Comparison of ENCODE assay signal across 17 cellular contexts in the genomic region with DNA sequence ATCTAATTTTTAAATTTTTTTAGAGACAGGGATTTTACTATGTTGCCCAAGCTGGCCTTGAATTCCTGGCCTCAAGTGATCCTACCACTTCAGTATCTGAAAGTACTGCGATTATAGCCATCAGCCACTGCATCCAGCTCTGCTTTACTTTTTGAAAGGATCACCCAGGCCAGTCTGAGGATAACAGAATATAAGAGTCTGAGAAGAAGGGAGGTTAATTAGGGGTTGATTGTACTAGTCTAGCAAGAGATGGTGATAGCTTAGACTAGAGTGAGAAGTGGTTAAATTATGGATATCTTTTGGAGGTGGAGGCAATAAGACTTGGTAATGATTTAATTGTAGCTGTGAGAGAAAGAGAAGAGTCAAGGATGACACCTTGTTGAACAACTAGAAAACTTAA. TPM values are rescaled to one million over a fixed set of nuclear protein-coding genes. Genes with fewer than 3 reads are reported as not detected.
DNase-seq lines count a peak whose midpoint lies in the region; ATAC-seq and TF ChIP-seq lines count a peak whose summit lies in the region.
"Had no signal": no experiment of that assay in that cellular context is flagged by ENCODE, and none has a peak within 500 bp of the region (broad histone marks: within the 10 kb centered on the region; RNA-seq: fewer than 3 reads in every experiment).

No MANE protein-coding gene starts in this region.

- no peaks in the 10 kb centered on the region for H3K36me3 ChIP-seq in thyroid gland
- H3K36me3 ChIP-seq: BE2C had no signal

- H3K4me3 Mint-ChIP-seq in WTC11 (no peak overlapping the region), memory B cell (no peak overlapping the region)
- H3K4me3 Mint-ChIP-seq: CD4-positive, alpha-beta memory T cell had no signal

- POLR2A ChIA-PET in WTC11 (lab: Charles Lee), result no interaction called here

- peaks cover 21 to 39% of the 10 kb centered on the region in 2 donors for H3K4me1 ChIP-seq in thyroid gland
- H3K4me1 ChIP-seq: BE2C had no signal

- H3K4me3 ChIP-seq in thyroid gland (replicated peaks in 1 of 3), result no peak overlapping the region
- H3K4me3 ChIP-seq in foreskin fibroblast (ENCODE audit: low read depth in 1 of 2, low read length in 2 of 2), result no peak overlapping the region
- H3K4me3 ChIP-seq: A549, GM23248 had no signal

- intact Hi-C loops in thyroid gland (cut with DNase I), result no loop called here

- no peak for TF ChIP-seq POLR2A in thyroid gland (IDR thresholded peaks at IDR 0.05)

- TF ChIP-seq CTCF in WTC11 (IDR thresholded peaks at IDR 0.05) (no peak), thyroid gland (IDR thresholded peaks at IDR 0.05) (no peak), foreskin fibroblast (IDR thresholded peaks at IDR 0.05; ENCODE audit: low read depth, low read length) (no peak)

- H3K27me3 ChIP-seq in thyroid gland, result no peaks in the 10 kb centered on the region
- H3K27me3 ChIP-seq: BE2C had no signal

- H3K27ac Mint-ChIP-seq in WTC11, result peak overlapping the region; percentile 1; the same call in 1 of the 2 replicates
- H3K27ac Mint-ChIP-seq in memory B cell, result peak overlapping the region; percentile 1

- WGBS in thyroid gland, 2 donors, result 58 to 59% methylated on average over 1 of the region's 1 CpG

- H3K9me3 Mint-ChIP-seq in WTC11, result no peaks in the 10 kb centered on the region
- H3K9me3 Mint-ChIP-seq in memory B cell, result no peaks in the 10 kb centered on the region
- H3K9me3 Mint-ChIP-seq: CD4-positive, alpha-beta memory T cell had no signal

- CTCF ChIA-PET in WTC11 (lab: Charles Lee), result no interaction called here

- peaks cover 6% of the 10 kb centered on the region; the same call in 1 of the 2 replicates for H3K36me3 Mint-ChIP-seq in WTC11
- no peaks in the 10 kb centered on the region for H3K36me3 Mint-ChIP-seq in memory B cell

- DNase-seq in NCI-H2227 (lab: John Stamatoyannopoulos, UW; ENCODE audit: unreplicated experiment) (peak; percentile 8), WTC11 (ENCODE audit: low spot score) (no peak), memory B cell (ENCODE audit: low spot score in 2 of 2) (no peak), thyroid gland (no peak), SHP77 (lab: John Stamatoyannopoulos, UW) (no peak), amygdala (lab: John Stamatoyannopoulos, UW) (no peak), foreskin fibroblast (no peak)
- DNase-seq: BE2C; CD4-positive, alpha-beta memory T cell; DMS153; DMS79 treated with DMSO at 0.1 percent for 48 hours; EL; GDM1; GM23248; IMR-90 had no signal

- H3K9me3 ChIP-seq in thyroid gland, result no peaks in the 10 kb centered on the region
- H3K9me3 ChIP-seq: A549, BE2C had no signal

- H3K27me3 Mint-ChIP-seq in WTC11 (ENCODE audit: low read depth), result no peaks in the 10 kb centered on the region
- H3K27me3 Mint-ChIP-seq in memory B cell, result no peaks in the 10 kb centered on the region
- H3K27me3 Mint-ChIP-seq: CD4-positive, alpha-beta memory T cell had no signal

- ATAC-seq in WTC11 (no peak), memory B cell (ENCODE audit: low read depth) (no peak)
- ATAC-seq: A549 had no signal

- H3K4me1 Mint-ChIP-seq in WTC11, result peaks cover 21% of the 10 kb centered on the region
- H3K4me1 Mint-ChIP-seq in memory B cell, result peaks cover 13% of the 10 kb centered on the region

- peak overlapping the region in 2 of 3 donors; percentile 61 to 76 for H3K27ac ChIP-seq in thyroid gland
- H3K27ac ChIP-seq: C4-2B, GM23248 had no signal

TF ChIP-seq in WTC11, 78 proteins besides CTCF, POLR2A, EP300 and RAD21:
- TF ChIP-seq IRF1 (CRISPR knock-in tag; IDR thresholded peaks at IDR 0.05) (no peak), MYBL2 (CRISPR knock-in tag; IDR thresholded peaks at IDR 0.05) (no peak), ERG (CRISPR knock-in tag; IDR thresholded peaks at IDR 0.05) (no peak), TCF7 (CRISPR knock-in tag; IDR thresholded peaks at IDR 0.05; ENCODE audit: low read depth) (no peak), OVOL2 (CRISPR knock-in tag; IDR thresholded peaks at IDR 0.05; ENCODE audit: borderline replicate concordance) (no peak)
- TF ChIP-seq, protein P1, sequence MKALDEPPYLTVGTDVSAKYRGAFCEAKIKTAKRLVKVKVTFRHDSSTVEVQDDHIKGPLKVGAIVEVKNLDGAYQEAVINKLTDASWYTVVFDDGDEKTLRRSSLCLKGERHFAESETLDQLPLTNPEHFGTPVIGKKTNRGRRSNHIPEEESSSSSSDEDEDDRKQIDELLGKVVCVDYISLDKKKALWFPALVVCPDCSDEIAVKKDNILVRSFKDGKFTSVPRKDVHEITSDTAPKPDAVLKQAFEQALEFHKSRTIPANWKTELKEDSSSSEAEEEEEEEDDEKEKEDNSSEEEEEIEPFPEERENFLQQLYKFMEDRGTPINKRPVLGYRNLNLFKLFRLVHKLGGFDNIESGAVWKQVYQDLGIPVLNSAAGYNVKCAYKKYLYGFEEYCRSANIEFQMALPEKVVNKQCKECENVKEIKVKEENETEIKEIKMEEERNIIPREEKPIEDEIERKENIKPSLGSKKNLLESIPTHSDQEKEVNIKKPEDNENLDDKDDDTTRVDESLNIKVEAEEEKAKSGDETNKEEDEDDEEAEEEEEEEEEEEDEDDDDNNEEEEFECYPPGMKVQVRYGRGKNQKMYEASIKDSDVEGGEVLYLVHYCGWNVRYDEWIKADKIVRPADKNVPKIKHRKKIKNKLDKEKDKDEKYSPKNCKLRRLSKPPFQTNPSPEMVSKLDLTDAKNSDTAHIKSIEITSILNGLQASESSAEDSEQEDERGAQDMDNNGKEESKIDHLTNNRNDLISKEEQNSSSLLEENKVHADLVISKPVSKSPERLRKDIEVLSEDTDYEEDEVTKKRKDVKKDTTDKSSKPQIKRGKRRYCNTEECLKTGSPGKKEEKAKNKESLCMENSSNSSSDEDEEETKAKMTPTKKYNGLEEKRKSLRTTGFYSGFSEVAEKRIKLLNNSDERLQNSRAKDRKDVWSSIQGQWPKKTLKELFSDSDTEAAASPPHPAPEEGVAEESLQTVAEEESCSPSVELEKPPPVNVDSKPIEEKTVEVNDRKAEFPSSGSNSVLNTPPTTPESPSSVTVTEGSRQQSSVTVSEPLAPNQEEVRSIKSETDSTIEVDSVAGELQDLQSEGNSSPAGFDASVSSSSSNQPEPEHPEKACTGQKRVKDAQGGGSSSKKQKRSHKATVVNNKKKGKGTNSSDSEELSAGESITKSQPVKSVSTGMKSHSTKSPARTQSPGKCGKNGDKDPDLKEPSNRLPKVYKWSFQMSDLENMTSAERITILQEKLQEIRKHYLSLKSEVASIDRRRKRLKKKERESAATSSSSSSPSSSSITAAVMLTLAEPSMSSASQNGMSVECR (CRISPR knock-in tag; IDR thresholded peaks at IDR 0.05; ENCODE audit: borderline replicate concordance), result no peak

RNA-seq across cellular contexts. Expression of gene PHACTR4, which starts 32.2 kb away (rescaled TPM):
- total RNA-seq in WTC11 (2021), result 49.2 to 52.9 TPM (median 50.9 TPM) in 3 replicates
- 10 to 100 TPM; 25.9 to 31.2 (median 27.8) TPM for total RNA-seq in thyroid gland
